ENCODE assay signal across 21 cellular contexts in the genomic region with DNA sequence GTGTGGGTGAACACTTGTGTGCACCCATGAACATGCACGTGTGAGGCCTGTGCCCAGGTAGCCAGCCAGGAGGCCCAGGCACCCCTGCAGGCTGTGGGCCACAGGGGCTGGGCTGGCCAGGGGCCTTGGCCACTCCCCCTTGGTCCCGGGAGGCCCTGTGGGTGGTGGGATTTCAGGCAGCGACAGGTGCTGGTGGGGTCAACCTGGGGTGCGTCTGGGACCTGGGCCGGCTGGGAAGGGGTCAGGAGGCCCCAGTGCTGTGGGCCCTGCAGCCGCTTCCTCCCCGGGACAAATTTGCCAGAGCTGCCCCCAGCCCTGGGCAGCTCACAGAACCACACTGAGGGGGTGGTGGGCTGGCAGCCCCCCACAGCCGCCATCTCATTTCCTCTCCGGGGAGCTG. TPM values are rescaled to one million over a fixed set of nuclear protein-coding genes. Genes with fewer than 3 reads are reported as not detected.
DNase-seq lines count a peak whose midpoint lies in the region; ATAC-seq, FAIRE-seq and TF ChIP-seq lines count a peak whose summit lies in the region.
"Had no signal": no experiment of that assay in that cellular context is flagged by ENCODE, and none has a peak within 500 bp of the region (broad histone marks: within the 10 kb centered on the region; RNA-seq: fewer than 3 reads in every experiment).

No MANE protein-coding gene starts in this region.

- WGBS in HepG2 (ENCODE audit: low lambda C conversion rate): 96% methylated on average over 3 of the region's 9 CpGs
- WGBS in right lobe of liver (ENCODE audit: insufficient coverage, low coverage, low lambda C conversion rate, missing lambda C conversion rate): no CpG with 5 or more reads among the region's 9 CpGs

- H3K9me3 Mint-ChIP-seq in nephron: no peaks in the 10 kb centered on the region
- H3K9me3 Mint-ChIP-seq: HFFc6 had no signal

- H3K79me2 ChIP-seq in HepG2 (ENCODE audit: insufficient read depth, low read length): peaks cover 6% of the 10 kb centered on the region

- CTCF ChIA-PET in HepG2 (lab: Yijun Ruan, JAX; ENCODE audit: low intra/inter-chr PET ratio, low total read pairs): no interaction called here

- intact Hi-C loops in HepG2 (cut with micrococcal nuclease; ENCODE audit: unreplicated experiment) (no loop called here), right lobe of liver (cut with DNase I) (no loop called here)

- H3K36me3 ChIP-seq in HepG2 (replicated peaks in 1 of 2; ENCODE audit: control insufficient read depth in 1 of 2, insufficient read depth in 2 of 2, low read length in 2 of 2) (peaks cover 0 to 2% of the 10 kb centered on the region in 2 experiments; a peak in 3 of 5 replicates), right lobe of liver (peaks cover 0 to 2% (median under 1%) of the 10 kb centered on the region in 4 donors)
- H3K36me3 ChIP-seq: SJSA1 had no signal

- H3K9me3 ChIP-seq in HepG2 (ENCODE audit: low read length) (no peaks in the 10 kb centered on the region), right lobe of liver (no peaks in the 10 kb centered on the region)
- H3K9me3 ChIP-seq: SJSA1 had no signal

- no peak overlapping the region for H3K9ac ChIP-seq in HepG2 (ENCODE audit: insufficient read depth, low read depth, low read length)
- H3K9ac ChIP-seq: KMS-11 had no signal

- TF ChIP-seq RAD21 in HepG2 (CRISPR knock-in tag; IDR thresholded peaks at IDR 0.05): no peak

- TF ChIP-seq POLR2A in HepG2 (IDR thresholded peaks at IDR 0.05; ENCODE audit: insufficient read depth in 1 of 2, low read depth in 2 of 2, low read length in 2 of 2) (no peak), right lobe of liver (IDR thresholded peaks at IDR 0.05) (no peak)

- H3K27me3 ChIP-seq in HepG2 (ENCODE audit: control insufficient read depth in 1 of 2, insufficient read depth in 2 of 2, low read length in 2 of 2) (no peaks in the 10 kb centered on the region; a peak in 1 of 5 replicates), right lobe of liver (no peaks in the 10 kb centered on the region)
- H3K27me3 ChIP-seq: SJSA1 had no signal

- no peak overlapping the region for H2AFZ ChIP-seq in HepG2 (ENCODE audit: low read length)

- peaks cover 15% of the 10 kb centered on the region for H3K4me1 ChIP-seq in HepG2 (ENCODE audit: insufficient read depth, low read length)
- no peaks in the 10 kb centered on the region for H3K4me1 ChIP-seq in right lobe of liver
- H3K4me1 ChIP-seq: SJSA1 had no signal

- no peak overlapping the region for H3K4me2 ChIP-seq in HepG2 (ENCODE audit: low read depth, low read length)
- H3K4me2 ChIP-seq: KMS-11 had no signal

- no peaks in the 10 kb centered on the region for H3K27me3 Mint-ChIP-seq in nephron (ENCODE audit: low read depth)

- POLR2A ChIA-PET in HepG2 (lab: Yijun Ruan, JAX): no interaction called here

- H3K27ac ChIP-seq in HepG2 (ENCODE audit: extremely low read length, insufficient read depth, low read length) (no peak overlapping the region), right lobe of liver (no peak overlapping the region)
- H3K27ac ChIP-seq: 22Rv1, KMS-11, SJSA1 had no signal

- ATAC-seq in HepG2: no peak
- ATAC-seq in right lobe of liver: no peak
- no peak for ATAC-seq in GM19395 (IDR thresholded peaks at IDR 0.05; ENCODE audit: unreplicated experiment)

- no peaks in the 10 kb centered on the region for H4K20me1 ChIP-seq in HepG2 (ENCODE audit: insufficient read depth, low read length)

- H3K4me3 ChIP-seq in HepG2 (replicated peaks in 1 of 3; ENCODE audit: insufficient read depth in 1 of 3, low read depth in 2 of 3, low read length in 3 of 3): no peak overlapping the region
- H3K4me3 ChIP-seq in right lobe of liver: no peak overlapping the region
- H3K4me3 ChIP-seq: SJSA1 had no signal

- TF ChIP-seq EP300 in HepG2 (IDR thresholded peaks at IDR 0.05; ENCODE audit: low read depth in 2 of 2, low read length in 2 of 2): no peak
- no peak for TF ChIP-seq EP300 in HepG2 (CRISPR knock-in tag; IDR thresholded peaks at IDR 0.05; ENCODE audit: borderline replicate concordance)

- peak overlapping the region in 2 of 3 experiments; percentile 81 to 94 for H3K27ac Mint-ChIP-seq in nephron
- H3K27ac Mint-ChIP-seq: HFFc6 had no signal

- H3K36me3 Mint-ChIP-seq in nephron (ENCODE audit: low read depth): no peaks in the 10 kb centered on the region

- peak overlapping the region; percentile 29 to 52 (median 32) for H3K4me3 Mint-ChIP-seq in nephron
- H3K4me3 Mint-ChIP-seq: HFFc6 had no signal

- BruUV-seq in HepG2 (replicated peaks; lab: Mats Ljungman, UMichigan): no TSS peak

- DNase-seq in HepG2 (ENCODE audit: low spot score) (no peak), right lobe of liver (no peak), occipital lobe (lab: John Stamatoyannopoulos, UW) (no peak), AML-193 (lab: John Stamatoyannopoulos, UW) (no peak)
- DNase-seq: C1 segment of cervical spinal cord, DND-41, GF-D8, HFFc6, NCI-H1436, NCI-H2029 treated with DMSO at 0.1 percent for 48 hours, NCI-H2171 treated with DMSO at 0.1 percent for 48 hours, NCI-H748 treated with DMSO at 0.1 percent for 48 hours, RPMI8226 had no signal

- peaks cover 25% of the 10 kb centered on the region for H3K4me1 Mint-ChIP-seq in nephron

- in situ Hi-C loops in HepG2 (cut with HindIII; ENCODE audit: extremely low pct_ligation_motif_present, low pct_unique_long_range_greater_than_20kb): no loop called here

- TF ChIP-seq CTCF in HepG2 (CRISPR knock-in tag; IDR thresholded peaks at IDR 0.05) (no peak), right lobe of liver (IDR thresholded peaks at IDR 0.05) (no peak), nephron (IDR thresholded peaks at IDR 0.05; ENCODE audit: unreplicated experiment in 3 of 3) (no peak)

- no peak for FAIRE-seq in HepG2 (lab: Jason Lieb, UNC)
- FAIRE-seq: GM12892 had no signal

RNA-seq across cellular contexts. Expression of a gene that starts 7.9 kb away (rescaled TPM):
- total RNA-seq in HepG2 (2016; rRNA removed; fragmentation: Illumina TruSeq; extraction: Trizol) (12.3 and 19.1 TPM in 2 replicates), right lobe of liver (10 to 100 TPM; 27.9 to 60.1 (median 45.7) TPM), occipital lobe (2.3 TPM)
- 8.9 and 9.3 TPM in 2 replicates for total RNA-seq in HepG2 (2016; cell fraction: cytosol; rRNA removed; fragmentation: Illumina TruSeq; extraction: Trizol; ENCODE audit: low read depth)
- total RNA-seq in HepG2 (2016; cell fraction: insoluble cytoplasmic fraction; rRNA removed; fragmentation: Illumina TruSeq; extraction: Trizol): 11.5 and 17.5 TPM in 2 replicates
- 31.8 and 32.6 TPM in 2 replicates for total RNA-seq in HepG2 (2016; cell fraction: membrane; rRNA removed; fragmentation: Illumina TruSeq; extraction: Trizol)
- 13.0 and 15.9 TPM in 2 replicates for total RNA-seq in HepG2 (2016; cell fraction: nucleus; rRNA removed; fragmentation: Illumina TruSeq; extraction: Trizol)
- 30.6 and 35.5 TPM in 2 replicates for polyA plus RNA-seq in HepG2 (2011; rRNA removed)
- 37.2 and 49.4 TPM in 2 replicates for polyA plus RNA-seq in HepG2 (2011; cell fraction: cytosol; rRNA removed)
- polyA plus RNA-seq in HepG2 (2011; cell fraction: nucleus; rRNA removed): 122 and 143 TPM in 2 replicates
- 21.8 and 31.9 TPM in 2 replicates for polyA plus RNA-seq in HepG2 (2012)
- 15.2 and 15.4 TPM in 2 replicates for polyA plus RNA-seq in HepG2 (2016; cell fraction: cytosol; fragmentation: Illumina TruSeq; extraction: Trizol; ENCODE audit: low read depth)
- polyA plus RNA-seq in HepG2 (2016; cell fraction: insoluble cytoplasmic fraction; fragmentation: Illumina TruSeq; extraction: Trizol; ENCODE audit: low read depth): 18.1 and 23.1 TPM in 2 replicates
- 38.4 and 44.6 TPM in 2 replicates for polyA plus RNA-seq in HepG2 (2016; cell fraction: membrane; fragmentation: Illumina TruSeq; extraction: Trizol; ENCODE audit: low read depth)
- 33.6 and 40.0 TPM in 2 replicates for polyA plus RNA-seq in HepG2 (2016; cell fraction: nucleus; fragmentation: Illumina TruSeq; extraction: Trizol; ENCODE audit: insufficient read depth, low read depth)
- polyA minus RNA-seq in HepG2 (2011; rRNA and poly(A)+ RNA removed; ENCODE audit: low replicate concordance): 74.3 and 145 TPM in 2 replicates
- polyA minus RNA-seq in HepG2 (2011; cell fraction: cytosol; rRNA and poly(A)+ RNA removed): 22.8 and 26.5 TPM in 2 replicates
- polyA minus RNA-seq in HepG2 (2011; cell fraction: nucleus; rRNA and poly(A)+ RNA removed): 19.9 and 23.2 TPM in 2 replicates

RNA-seq across cellular contexts. Expression of a gene that starts 26.1 kb away (rescaled TPM):
- total RNA-seq in HepG2 (2016; rRNA removed; fragmentation: Illumina TruSeq; extraction: Trizol) (7.2 and 22.9 TPM in 2 replicates), right lobe of liver (10 to 100 TPM in 5 of 6 experiments, 1 to 10 TPM in 1; 9.6 to 30.9 (median 23.0) TPM), occipital lobe (4.2 TPM)
- total RNA-seq in HepG2 (2016; cell fraction: cytosol; rRNA removed; fragmentation: Illumina TruSeq; extraction: Trizol; ENCODE audit: low read depth): 1.1 and 1.9 TPM in 2 replicates
- 6.6 and 22.7 TPM in 2 replicates for total RNA-seq in HepG2 (2016; cell fraction: insoluble cytoplasmic fraction; rRNA removed; fragmentation: Illumina TruSeq; extraction: Trizol)
- total RNA-seq in HepG2 (2016; cell fraction: membrane; rRNA removed; fragmentation: Illumina TruSeq; extraction: Trizol): 4.2 and 4.6 TPM in 2 replicates
- 23.8 and 28.9 TPM in 2 replicates for total RNA-seq in HepG2 (2016; cell fraction: nucleus; rRNA removed; fragmentation: Illumina TruSeq; extraction: Trizol)
- 5.4 and 8.4 TPM in 2 replicates for polyA plus RNA-seq in HepG2 (2011; rRNA removed)
- 7.7 and 10.8 TPM in 2 replicates for polyA plus RNA-seq in HepG2 (2011; cell fraction: cytosol; rRNA removed)
- polyA plus RNA-seq in HepG2 (2011; cell fraction: nucleus; rRNA removed): 30.6 and 45.2 TPM in 2 replicates
- 5.1 and 7.0 TPM in 2 replicates for polyA plus RNA-seq in HepG2 (2012)
- 1.2 and 1.5 TPM in 2 replicates for polyA plus RNA-seq in HepG2 (2016; cell fraction: cytosol; fragmentation: Illumina TruSeq; extraction: Trizol; ENCODE audit: low read depth)
- polyA plus RNA-seq in HepG2 (2016; cell fraction: insoluble cytoplasmic fraction; fragmentation: Illumina TruSeq; extraction: Trizol; ENCODE audit: low read depth): 4.5 and 6.1 TPM in 2 replicates
- 1.6 and 2.2 TPM in 2 replicates for polyA plus RNA-seq in HepG2 (2016; cell fraction: membrane; fragmentation: Illumina TruSeq; extraction: Trizol; ENCODE audit: low read depth)
- polyA plus RNA-seq in HepG2 (2016; cell fraction: nucleus; fragmentation: Illumina TruSeq; extraction: Trizol; ENCODE audit: insufficient read depth, low read depth): 25.4 and 27.0 TPM in 2 replicates
- polyA minus RNA-seq in HepG2 (2011; rRNA and poly(A)+ RNA removed; ENCODE audit: low replicate concordance): 0.40 and 58.6 TPM in 2 replicates
- 13.4 and 13.6 TPM in 2 replicates for polyA minus RNA-seq in HepG2 (2011; cell fraction: cytosol; rRNA and poly(A)+ RNA removed)
- 37.7 and 40.7 TPM in 2 replicates for polyA minus RNA-seq in HepG2 (2011; cell fraction: nucleus; rRNA and poly(A)+ RNA removed)
- total RNA-seq: H4, M059J, SJSA1 had no signal

RNA-seq across cellular contexts. Expression of a gene that starts 32.5 kb away (rescaled TPM):
- total RNA-seq in HepG2 (2016; rRNA removed; fragmentation: Illumina TruSeq; extraction: Trizol) (0.32 and 1.0 TPM in 2 replicates), right lobe of liver (10 to 100 TPM in 3 of 6 experiments, 1 to 10 TPM in 3; 4.7 to 15.1 (median 11.0) TPM), occipital lobe (6.9 TPM)
- total RNA-seq in HepG2 (2016; cell fraction: cytosol; rRNA removed; fragmentation: Illumina TruSeq; extraction: Trizol; ENCODE audit: low read depth): not detected in 2 replicates
- total RNA-seq in HepG2 (2016; cell fraction: insoluble cytoplasmic fraction; rRNA removed; fragmentation: Illumina TruSeq; extraction: Trizol): 0.84 TPM in 1 of 2 replicates, not detected in the other
- total RNA-seq in HepG2 (2016; cell fraction: membrane; rRNA removed; fragmentation: Illumina TruSeq; extraction: Trizol): 0.24 and 0.53 TPM in 2 replicates
- total RNA-seq in HepG2 (2016; cell fraction: nucleus; rRNA removed; fragmentation: Illumina TruSeq; extraction: Trizol): 0.75 and 2.8 TPM in 2 replicates
- 0.77 and 1.5 TPM in 2 replicates for polyA plus RNA-seq in HepG2 (2011; rRNA removed)
- 0.24 and 0.27 TPM in 2 replicates for polyA plus RNA-seq in HepG2 (2011; cell fraction: cytosol; rRNA removed)
- polyA plus RNA-seq in HepG2 (2011; cell fraction: nucleus; rRNA removed): 34.5 and 42.6 TPM in 2 replicates
- 1.0 and 2.7 TPM in 2 replicates for polyA plus RNA-seq in HepG2 (2012)
- polyA plus RNA-seq in HepG2 (2016; cell fraction: cytosol; fragmentation: Illumina TruSeq; extraction: Trizol; ENCODE audit: low read depth): 0.19 and 0.29 TPM in 2 replicates
- not detected in 2 replicates for polyA plus RNA-seq in HepG2 (2016; cell fraction: insoluble cytoplasmic fraction; fragmentation: Illumina TruSeq; extraction: Trizol; ENCODE audit: low read depth)
- polyA plus RNA-seq in HepG2 (2016; cell fraction: membrane; fragmentation: Illumina TruSeq; extraction: Trizol; ENCODE audit: low read depth): 0.19 and 0.30 TPM in 2 replicates
- 2.2 and 4.7 TPM in 2 replicates for polyA plus RNA-seq in HepG2 (2016; cell fraction: nucleus; fragmentation: Illumina TruSeq; extraction: Trizol; ENCODE audit: insufficient read depth, low read depth)
- 1.4 and 1.8 TPM in 2 replicates for polyA minus RNA-seq in HepG2 (2011; rRNA and poly(A)+ RNA removed; ENCODE audit: low replicate concordance)
- polyA minus RNA-seq in HepG2 (2011; cell fraction: cytosol; rRNA and poly(A)+ RNA removed): 0.69 TPM in 1 of 2 replicates, not detected in the other
- 3.5 and 4.0 TPM in 2 replicates for polyA minus RNA-seq in HepG2 (2011; cell fraction: nucleus; rRNA and poly(A)+ RNA removed)

RNA-seq across cellular contexts. Expression of a gene that starts 46.0 kb away (rescaled TPM):
- 3.2 and 7.2 TPM in 2 replicates for total RNA-seq in HepG2 (2016; rRNA removed; fragmentation: Illumina TruSeq; extraction: Trizol)
- total RNA-seq in HepG2 (2016; cell fraction: cytosol; rRNA removed; fragmentation: Illumina TruSeq; extraction: Trizol; ENCODE audit: low read depth): 0.53 and 1.4 TPM in 2 replicates
- 2.4 and 7.8 TPM in 2 replicates for total RNA-seq in HepG2 (2016; cell fraction: insoluble cytoplasmic fraction; rRNA removed; fragmentation: Illumina TruSeq; extraction: Trizol)
- 2.5 and 2.9 TPM in 2 replicates for total RNA-seq in HepG2 (2016; cell fraction: membrane; rRNA removed; fragmentation: Illumina TruSeq; extraction: Trizol)
- total RNA-seq in HepG2 (2016; cell fraction: nucleus; rRNA removed; fragmentation: Illumina TruSeq; extraction: Trizol): 7.0 and 7.9 TPM in 2 replicates
- 4.5 and 6.1 TPM in 2 replicates for polyA plus RNA-seq in HepG2 (2011; rRNA removed)
- 3.1 and 4.8 TPM in 2 replicates for polyA plus RNA-seq in HepG2 (2011; cell fraction: cytosol; rRNA removed)
- 50.5 and 58.5 TPM in 2 replicates for polyA plus RNA-seq in HepG2 (2011; cell fraction: nucleus; rRNA removed)
- 3.0 and 5.5 TPM in 2 replicates for polyA plus RNA-seq in HepG2 (2012)
- 0.35 and 0.36 TPM in 2 replicates for polyA plus RNA-seq in HepG2 (2016; cell fraction: cytosol; fragmentation: Illumina TruSeq; extraction: Trizol; ENCODE audit: low read depth)
- polyA plus RNA-seq in HepG2 (2016; cell fraction: insoluble cytoplasmic fraction; fragmentation: Illumina TruSeq; extraction: Trizol; ENCODE audit: low read depth): 2.0 and 3.4 TPM in 2 replicates
- 1.3 and 1.7 TPM in 2 replicates for polyA plus RNA-seq in HepG2 (2016; cell fraction: membrane; fragmentation: Illumina TruSeq; extraction: Trizol; ENCODE audit: low read depth)
- 16.0 and 17.5 TPM in 2 replicates for polyA plus RNA-seq in HepG2 (2016; cell fraction: nucleus; fragmentation: Illumina TruSeq; extraction: Trizol; ENCODE audit: insufficient read depth, low read depth)
- 3.0 and 10.3 TPM in 2 replicates for polyA minus RNA-seq in HepG2 (2011; rRNA and poly(A)+ RNA removed; ENCODE audit: low replicate concordance)
- polyA minus RNA-seq in HepG2 (2011; cell fraction: cytosol; rRNA and poly(A)+ RNA removed): 4.2 and 4.9 TPM in 2 replicates
- 7.2 and 8.1 TPM in 2 replicates for polyA minus RNA-seq in HepG2 (2011; cell fraction: nucleus; rRNA and poly(A)+ RNA removed)
- total RNA-seq in right lobe of liver: 10 to 100 TPM in 1 of 6 experiments, 1 to 10 TPM in 5; 4.6 to 10.5 (median 5.7) TPM
- 6.7 TPM for total RNA-seq in occipital lobe
